In genomic region chr13:94660695-94661324, GRCh38 we compare ENCODE assay signal across 9 cellular contexts. TPM values are rescaled to one million over a fixed set of nuclear protein-coding genes. Genes with fewer than 3 reads are reported as not detected.
DNase-seq lines count a peak whose midpoint lies in the region; ATAC-seq, FAIRE-seq and TF ChIP-seq lines count a peak whose summit lies in the region.
"Had no signal": no experiment of that assay in that cellular context is flagged by ENCODE, and none has a peak within 500 bp of the region (broad histone marks: within the 10 kb centered on the region; RNA-seq: fewer than 3 reads in every experiment).

No MANE protein-coding gene starts in this region.

- H3K27ac ChIP-seq in upper lobe of left lung = no peak overlapping the region
- H3K27ac ChIP-seq: esophagus squamous epithelium had no signal

- H3K4me3 ChIP-seq in upper lobe of left lung = no peak overlapping the region
- H3K4me3 ChIP-seq: esophagus squamous epithelium had no signal

- H3K36me3 Mint-ChIP-seq in endothelial cell (ENCODE audit: low read depth, unreplicated experiment) = no peaks in the 10 kb centered on the region

- no peaks in the 10 kb centered on the region for H3K9me3 Mint-ChIP-seq in endothelial cell (ENCODE audit: unreplicated experiment)

- WGBS in upper lobe of left lung, 2 donors = 45 to 46% methylated on average over 6 of the region's 6 CpGs

- peaks cover 10% of the 10 kb centered on the region for H3K4me1 Mint-ChIP-seq in endothelial cell (ENCODE audit: unreplicated experiment)

- H3K4me1 ChIP-seq in upper lobe of left lung = no peaks in the 10 kb centered on the region

- DNase-seq in stimulated activated CD4-positive, alpha-beta T cell treated with anti-CD3 and anti-CD28 coated beads, Interleukin-4, amount 100 ng/mL, for 24 hours = peak; percentile 19
- DNase-seq in stimulated activated CD4-positive, alpha-beta T cell treated with anti-CD3 and anti-CD28 coated beads, Interleukin-4, amount 100 ng/mL, for 4 hours = no peak
- peak; percentile 58 for DNase-seq in NCI-H526 treated with DMSO at 0.1 percent for 48 hours (lab: John Stamatoyannopoulos, UW)
- DNase-seq in endothelial cell (ENCODE audit: low spot score) = peak; percentile 15
- DNase-seq in urothelium cell line (ENCODE audit: low spot score) = peak; percentile 35
- DNase-seq in GM12891 (ENCODE audit: insufficient read length, low spot score) = no peak
- DNase-seq in upper lobe of left lung = no peak
- DNase-seq: esophagus squamous epithelium had no signal

- TF ChIP-seq EP300 in upper lobe of left lung (IDR thresholded peaks at IDR 0.05) = no peak

- TF ChIP-seq CTCF in endothelial cell (IDR thresholded peaks at IDR 0.05; ENCODE audit: unreplicated experiment) = no peak
- TF ChIP-seq CTCF in upper lobe of left lung (IDR thresholded peaks at IDR 0.05) = no peak

- ATAC-seq in GM21367 (IDR thresholded peaks at IDR 0.05; ENCODE audit: unreplicated experiment) (no peak), upper lobe of left lung (ENCODE audit: low FRiP score in 2 of 2) (no peak)

- no peaks in the 10 kb centered on the region for H3K27me3 Mint-ChIP-seq in endothelial cell (ENCODE audit: unreplicated experiment)

- H3K36me3 ChIP-seq in upper lobe of left lung = no peaks in the 10 kb centered on the region
- H3K36me3 ChIP-seq: esophagus squamous epithelium had no signal

- no peaks in the 10 kb centered on the region for H3K27me3 ChIP-seq in upper lobe of left lung

- no peak overlapping the region for H3K27ac Mint-ChIP-seq in endothelial cell (ENCODE audit: unreplicated experiment)

- H3K4me3 Mint-ChIP-seq in endothelial cell (ENCODE audit: unreplicated experiment) = no peak overlapping the region

- no peaks in the 10 kb centered on the region for H3K9me3 ChIP-seq in upper lobe of left lung
- H3K9me3 ChIP-seq: esophagus squamous epithelium had no signal

- FAIRE-seq in urothelium cell line (lab: Jason Lieb, UNC) (no peak), GM12891 (lab: Jason Lieb, UNC) (no peak)

- TF ChIP-seq POLR2A in GM12891 (IDR thresholded peaks at IDR 0.05; ENCODE audit: low read depth, low read length) (no peak), upper lobe of left lung (IDR thresholded peaks at IDR 0.05) (no peak)

TF ChIP-seq in GM12891, 5 proteins besides CTCF, POLR2A, EP300 and RAD21:
- TF ChIP-seq PAX5 (IDR thresholded peaks at IDR 0.05; ENCODE audit: insufficient read depth, low read length, severe bottlenecking) (no peak), SPI1 (IDR thresholded peaks at IDR 0.05; ENCODE audit: low read depth, low read length) (no peak), TAF1 (IDR thresholded peaks at IDR 0.05; ENCODE audit: low read depth, low read length) (no peak), POU2F2 (IDR thresholded peaks at IDR 0.05; ENCODE audit: low read depth, low read length) (no peak), POLR2AphosphoS5 (IDR thresholded peaks at IDR 0.05; ENCODE audit: low read depth, low read length) (no peak)

RNA-seq across cellular contexts. Expression of gene SOX21, which starts 51.5 kb away (rescaled TPM):
- total RNA-seq in endothelial cell (ENCODE audit: unreplicated experiment) = not detected
- not detected for polyA plus RNA-seq in GM12891 (2012; ENCODE audit: low read depth, missing spikeins)
- under 1 TPM in 2 of 6 donors, not detected in 4; 0.13 to 0.79 TPM for total RNA-seq in upper lobe of left lung

RNA-seq across cellular contexts. Expression of gene GPR180, which starts 59.2 kb away (rescaled TPM):
- 3.6 TPM for total RNA-seq in endothelial cell (ENCODE audit: unreplicated experiment)
- 1.8 TPM for polyA plus RNA-seq in GM12891 (2012; ENCODE audit: low read depth, missing spikeins)
- 10 to 100 TPM in 1 of 6 donors, 1 to 10 TPM in 5; 1.6 to 12.2 (median 3.3) TPM for total RNA-seq in upper lobe of left lung

Comparison
In these comparisons a context has a peak if more than half of its experiments do, and no peak if none do; other contexts are left out.
1. DNase-seq: peak in stimulated activated CD4-positive, alpha-beta T cell treated with anti-CD3 and anti-CD28 coated beads, Interleukin-4, amount 100 ng/mL, for 24 hours (single experiment), NCI-H526 treated with DMSO at 0.1 percent for 48 hours (single experiment), endothelial cell (single experiment) and urothelium cell line (single experiment); none in stimulated activated CD4-positive, alpha-beta T cell treated with anti-CD3 and anti-CD28 coated beads, Interleukin-4, amount 100 ng/mL, for 4 hours (0 of 2), GM12891 (single experiment) and upper lobe of left lung (0 of 2).